Comparison of ENCODE assay signal across 8 cellular contexts in the genomic region with DNA sequence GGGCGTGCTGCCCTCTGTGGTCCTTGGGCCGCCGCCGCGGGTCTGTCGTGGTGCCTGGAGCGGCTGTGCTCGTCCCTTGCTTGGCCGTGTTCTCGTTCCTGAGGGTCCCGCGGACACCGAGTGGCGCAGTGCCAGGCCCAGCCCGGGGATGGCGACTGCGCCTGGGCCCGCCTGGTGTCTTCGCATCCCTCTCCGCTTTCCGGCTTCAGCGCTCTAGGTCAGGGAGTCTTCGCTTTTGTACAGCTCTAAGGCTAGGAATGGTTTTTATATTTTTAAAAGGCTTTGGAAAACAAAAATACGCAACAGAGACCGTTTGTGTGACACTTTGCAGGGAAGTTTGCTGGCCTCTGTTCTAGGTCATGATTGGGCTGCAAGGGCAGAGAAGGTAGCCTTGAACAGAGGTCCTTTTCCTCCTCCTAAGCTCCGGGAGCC. TPM values are rescaled to one million over a fixed set of nuclear protein-coding genes. Genes with fewer than 3 reads are reported as not detected.
DNase-seq lines count a peak whose midpoint lies in the region; ATAC-seq and TF ChIP-seq lines count a peak whose summit lies in the region.

No MANE protein-coding gene starts in this region.

- H3K36me3 ChIP-seq in IMR-90 (ENCODE audit: control insufficient read depth, insufficient read depth, low read length) (peaks cover 12% of the 10 kb centered on the region), parathyroid adenoma (ENCODE audit: control insufficient read depth, insufficient read depth, low read length) (no peaks in the 10 kb centered on the region)

- BruUV-seq in IMR-90 (replicated peaks; lab: Mats Ljungman, UMichigan), result no TSS peak

- H2AK9ac ChIP-seq in IMR-90 (replicated peaks; ENCODE audit: low read depth, low read length, poor library complexity), result peak overlapping the region; percentile 30

- H4K91ac ChIP-seq in IMR-90 (ENCODE audit: insufficient read depth, low read depth, low read length), result peak overlapping the region; percentile 28; the same call in 1 of the 2 replicates

- H3K9ac ChIP-seq in IMR-90 (ENCODE audit: low read depth, low read length) (peak overlapping the region; percentile 75), parathyroid adenoma (peak overlapping the region; percentile 19)

- H3K9me3 Mint-ChIP-seq in activated T-cell treated with anti-CD3 and anti-CD28 coated beads, Interleukin-2, amount 50 U/mL, for 72 hours, result no peaks in the 10 kb centered on the region

- H4K20me1 ChIP-seq in IMR-90 (ENCODE audit: insufficient read depth, low read length), result peaks cover 26% of the 10 kb centered on the region; the same call in 1 of the 2 replicates

- no peaks in the 10 kb centered on the region for H3K27me3 Mint-ChIP-seq in activated T-cell treated with anti-CD3 and anti-CD28 coated beads, Interleukin-2, amount 50 U/mL, for 72 hours (ENCODE audit: low read depth)

- H3K14ac ChIP-seq in IMR-90 (replicated peaks; ENCODE audit: low read depth, low read length), result peak overlapping the region; percentile 15; the same call in 1 of the 2 replicates

- TF ChIP-seq CTCF in IMR-90 (conservative IDR thresholded peaks at IDR 0.05; ENCODE audit: low read depth, low read length) (no peak), parathyroid adenoma (IDR thresholded peaks at IDR 0.05) (no peak)

- H3K18ac ChIP-seq in IMR-90 (ENCODE audit: low read depth, low read length), result no peak overlapping the region

- POLR2A ChIA-PET in IMR-90 (lab: Charles Lee; ENCODE audit: unreplicated experiment), result no interaction called here

- in situ Hi-C loops in IMR-90 (cut with MboI; ENCODE audit: low sequenced_read_pairs), result no loop called here

- H3K4me2 ChIP-seq in IMR-90 (ENCODE audit: low read depth, low read length) (peak overlapping the region; percentile 85), parathyroid adenoma (ENCODE audit: low read length) (peak overlapping the region; percentile 87)

- peaks cover 6 to 35% of the 10 kb centered on the region in 2 experiments; a peak in 3 of 4 replicates for H3K79me1 ChIP-seq in IMR-90 (ENCODE audit: low read depth in 1 of 2, low read length in 2 of 2)

- no peaks in the 10 kb centered on the region for H3K9me3 ChIP-seq in IMR-90 (ENCODE audit: control insufficient read depth, insufficient read depth, low read length)
- H3K9me3 ChIP-seq in parathyroid adenoma (ENCODE audit: control insufficient read depth, low read length), result no peaks in the 10 kb centered on the region

- WGBS in IMR-90 (ENCODE audit: extremely low coverage in 2 of 2, insufficient read length in 1 of 2), 2 experiments, result 0% methylated on average over 9 of the region's 26 CpGs; no CpG with 5 or more reads in 1 of the 2 experiments

- no peak overlapping the region for H4K5ac ChIP-seq in IMR-90 (ENCODE audit: low read depth, low read length)

- no peaks in the 10 kb centered on the region; the same call in 1 of the 2 replicates for H3K9me1 ChIP-seq in IMR-90 (ENCODE audit: insufficient read depth, low read length)

- peaks cover 5 to 9% of the 10 kb centered on the region in 2 donors for H3K36me3 Mint-ChIP-seq in activated T-cell treated with anti-CD3 and anti-CD28 coated beads, Interleukin-2, amount 50 U/mL, for 72 hours (ENCODE audit: insufficient read depth in 2 of 2)

- H4K8ac ChIP-seq in IMR-90 (ENCODE audit: low read depth in 2 of 2, low read length in 2 of 2), result peak overlapping the region in 1 of 2 experiments; percentile 2; a peak in 2 of 4 replicates

- peak overlapping the region; percentile 93 to 98 for H3K4me3 Mint-ChIP-seq in activated T-cell treated with anti-CD3 and anti-CD28 coated beads, Interleukin-2, amount 50 U/mL, for 72 hours

- no peak for TF ChIP-seq POLR2A in IMR-90 (IDR thresholded peaks at IDR 0.05; ENCODE audit: low read depth, low read length)

- peak overlapping the region; percentile 93 for H3K27ac Mint-ChIP-seq in activated T-cell treated with anti-CD3 and anti-CD28 coated beads, Interleukin-2, amount 50 U/mL, for 72 hours

- CTCF ChIA-PET in IMR-90 (lab: Yijun Ruan, JAX), result no interaction called here

- intact Hi-C loops in IMR-90 (cut with micrococcal nuclease), result no loop called here
- intact Hi-C loops in cardiac septum (cut with DNase I), result no loop called here

- H2BK15ac ChIP-seq in IMR-90 (ENCODE audit: low read depth, low read length), result no peak overlapping the region

- H3K4me3 ChIP-seq in IMR-90 (ENCODE audit: insufficient read depth, low read depth, low read length) (peak overlapping the region; percentile 87), parathyroid adenoma (ENCODE audit: low read depth, low read length) (peak overlapping the region; percentile 83)

- H3K4me1 ChIP-seq in IMR-90 (ENCODE audit: control insufficient read depth, insufficient read depth, low read length), result peaks cover 2% of the 10 kb centered on the region; the same call in 1 of the 2 replicates
- peaks cover 4% of the 10 kb centered on the region for H3K4me1 ChIP-seq in parathyroid adenoma

- no peak overlapping the region for H2BK120ac ChIP-seq in IMR-90 (ENCODE audit: low read depth, low read length)

- H3K27ac ChIP-seq in IMR-90 (ENCODE audit: insufficient read depth, low read length) (peak overlapping the region; percentile 58), parathyroid adenoma (peak overlapping the region; percentile 33)

- peak overlapping the region; percentile 55 for H3K4ac ChIP-seq in IMR-90 (ENCODE audit: low read depth, low read length)

- H3K27me3 ChIP-seq in IMR-90 (ENCODE audit: control insufficient read depth, insufficient read depth, low read length) (no peaks in the 10 kb centered on the region), parathyroid adenoma (ENCODE audit: control insufficient read depth, insufficient read depth, low read length) (no peaks in the 10 kb centered on the region)

- H3K23ac ChIP-seq in IMR-90 (ENCODE audit: low read depth, low read length), result peak overlapping the region; percentile 66; the same call in 1 of the 2 replicates

- ATAC-seq in GM21717 (IDR thresholded peaks at IDR 0.05; ENCODE audit: unreplicated experiment) (peak; percentile 41), IMR-90 (ENCODE audit: low read depth) (peak; percentile 40)
- peak in 1 of 2 donors; percentile 26 for ATAC-seq in activated T-cell treated with anti-CD3 and anti-CD28 coated beads, Interleukin-2, amount 50 U/mL, for 72 hours (replicated peaks in 1 of 2)

- peak overlapping the region; percentile 97 for H2AFZ ChIP-seq in IMR-90 (replicated peaks; ENCODE audit: low read length, poor library complexity)
- H2AFZ ChIP-seq in parathyroid adenoma, result peak overlapping the region; percentile 64

- no peak overlapping the region for H2BK20ac ChIP-seq in IMR-90 (ENCODE audit: low read depth, low read length)

- no peak overlapping the region; the same call in 1 of the 2 replicates for H3K56ac ChIP-seq in IMR-90 (ENCODE audit: extremely low read depth, insufficient read depth, low read length)

- H2BK5ac ChIP-seq in IMR-90 (ENCODE audit: low read depth, low read length, poor library complexity, severe bottlenecking), result peak overlapping the region; percentile 19

- TF ChIP-seq RAD21 in IMR-90 (IDR thresholded peaks at IDR 0.05; ENCODE audit: low read length), result no peak

- peaks cover 73% of the 10 kb centered on the region for H3K4me1 Mint-ChIP-seq in activated T-cell treated with anti-CD3 and anti-CD28 coated beads, Interleukin-2, amount 50 U/mL, for 72 hours (ENCODE audit: low read depth)

- DNase-seq in DMS53 (lab: John Stamatoyannopoulos, UW) (peak; percentile 63), DMS53 treated with DMSO at 0.1 percent for 48 hours (lab: John Stamatoyannopoulos, UW; ENCODE audit: unreplicated experiment) (no peak), IMR-90 (no peak), cardiac septum (ENCODE audit: low spot score) (peak; percentile 78), NCI-H2107 treated with DMSO at 0.1 percent for 48 hours (lab: John Stamatoyannopoulos, UW; ENCODE audit: unreplicated experiment) (no peak)
- DNase-seq in activated T-cell treated with anti-CD3 and anti-CD28 coated beads, Interleukin-2, amount 50 U/mL, for 72 hours, result no peak

- H3K79me2 ChIP-seq in parathyroid adenoma, result peaks cover 12% of the 10 kb centered on the region

- H2AK5ac ChIP-seq in IMR-90 (ENCODE audit: low read depth, low read length), result peak overlapping the region; percentile 1; the same call in 1 of the 2 replicates

- dilution Hi-C loops in IMR-90 (cut with HindIII; ENCODE audit: low sequenced_read_pairs, unreplicated experiment), result no loop called here

TF ChIP-seq in IMR-90, 13 proteins besides CTCF, POLR2A, EP300 and RAD21 (continues in another document):
- no peak for TF ChIP-seq RFX5 (IDR thresholded peaks at IDR 0.05; ENCODE audit: low read depth, low read length)
- TF ChIP-seq SMC3 (IDR thresholded peaks at IDR 0.05; ENCODE audit: low read depth, low read length), result no peak
- no peak for TF ChIP-seq MXI1 (IDR thresholded peaks at IDR 0.05; ENCODE audit: borderline replicate concordance, low read depth, low read length)
- TF ChIP-seq FOS (IDR thresholded peaks at IDR 0.05; ENCODE audit: low read depth, low read length), result no peak
- TF ChIP-seq, protein P1, sequence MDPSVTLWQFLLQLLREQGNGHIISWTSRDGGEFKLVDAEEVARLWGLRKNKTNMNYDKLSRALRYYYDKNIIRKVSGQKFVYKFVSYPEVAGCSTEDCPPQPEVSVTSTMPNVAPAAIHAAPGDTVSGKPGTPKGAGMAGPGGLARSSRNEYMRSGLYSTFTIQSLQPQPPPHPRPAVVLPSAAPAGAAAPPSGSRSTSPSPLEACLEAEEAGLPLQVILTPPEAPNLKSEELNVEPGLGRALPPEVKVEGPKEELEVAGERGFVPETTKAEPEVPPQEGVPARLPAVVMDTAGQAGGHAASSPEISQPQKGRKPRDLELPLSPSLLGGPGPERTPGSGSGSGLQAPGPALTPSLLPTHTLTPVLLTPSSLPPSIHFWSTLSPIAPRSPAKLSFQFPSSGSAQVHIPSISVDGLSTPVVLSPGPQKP (IDR thresholded peaks at IDR 0.05; ENCODE audit: borderline replicate concordance, low read depth, low read length), result no peak
- no peak for TF ChIP-seq CHD1 (IDR thresholded peaks at IDR 0.05; ENCODE audit: low read depth, low read length)
- no peak for TF ChIP-seq RCOR1 (IDR thresholded peaks at IDR 0.05; ENCODE audit: insufficient replicate concordance, low read length)
- TF ChIP-seq, protein P2, sequence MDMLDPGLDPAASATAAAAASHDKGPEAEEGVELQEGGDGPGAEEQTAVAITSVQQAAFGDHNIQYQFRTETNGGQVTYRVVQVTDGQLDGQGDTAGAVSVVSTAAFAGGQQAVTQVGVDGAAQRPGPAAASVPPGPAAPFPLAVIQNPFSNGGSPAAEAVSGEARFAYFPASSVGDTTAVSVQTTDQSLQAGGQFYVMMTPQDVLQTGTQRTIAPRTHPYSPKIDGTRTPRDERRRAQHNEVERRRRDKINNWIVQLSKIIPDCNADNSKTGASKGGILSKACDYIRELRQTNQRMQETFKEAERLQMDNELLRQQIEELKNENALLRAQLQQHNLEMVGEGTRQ (IDR thresholded peaks at IDR 0.05; ENCODE audit: low read depth, low read length), result no peak
- no peak for TF ChIP-seq MAFK (IDR thresholded peaks at IDR 0.05; ENCODE audit: low read depth, low read length)

RNA-seq across cellular contexts. Expression of a gene that starts 0.7 kb away (rescaled TPM):
- total RNA-seq in IMR-90 (2012; rRNA removed) (312 and 470 TPM in 2 replicates), cardiac septum (384 TPM)
- 357 and 392 TPM in 2 replicates for polyA plus RNA-seq in IMR-90 (2012; rRNA removed)
- 243 and 279 TPM in 2 replicates for polyA plus RNA-seq in IMR-90 (2012; cell fraction: cytosol; rRNA removed)
- 60.6 and 158 TPM in 2 replicates for polyA plus RNA-seq in IMR-90 (2012; cell fraction: nucleus; rRNA removed; ENCODE audit: low replicate concordance)
- total RNA-seq in activated T-cell treated with anti-CD3 and anti-CD28 coated beads, Interleukin-2, amount 50 U/mL, for 72 hours, result 100 to 1,000 TPM; 106 to 114 TPM

Comparison
In these comparisons a context has a peak if more than half of its experiments do, and no peak if none do; other contexts are left out.
1. DNase-seq: peak in DMS53 (single experiment) and cardiac septum (single experiment); none in DMS53 treated with DMSO at 0.1 percent for 48 hours (single experiment), IMR-90 (single experiment), activated T-cell treated with anti-CD3 and anti-CD28 coated beads, Interleukin-2, amount 50 U/mL, for 72 hours (0 of 2) and NCI-H2107 treated with DMSO at 0.1 percent for 48 hours (single experiment).